In the genomic region with DNA sequence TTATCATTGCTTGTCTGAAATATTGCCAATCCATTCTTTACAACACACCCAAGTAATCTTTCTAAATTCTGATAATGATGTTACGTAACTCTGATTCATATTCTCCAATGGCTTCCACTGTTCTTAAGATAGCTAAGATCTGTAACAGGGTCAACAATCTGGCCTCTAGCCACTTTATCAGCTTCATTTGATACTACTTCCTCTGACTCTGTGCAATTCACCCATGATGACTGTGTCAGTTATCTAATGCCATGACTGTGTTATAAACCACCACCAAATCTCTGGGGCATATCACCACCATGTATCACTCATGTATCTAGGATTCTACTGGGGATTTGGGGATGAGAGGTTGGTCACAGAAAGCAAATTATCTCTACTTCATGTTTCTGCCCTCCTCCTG, we compare ENCODE assay signal across 2 cellular contexts.
TF ChIP-seq lines count a peak whose summit lies in the region.

No MANE protein-coding gene starts in this region.

TF ChIP-seq in K562, 482 proteins besides CTCF, POLR2A, EP300 and RAD21 (continued from another document):
- TF ChIP-seq, protein P1, sequence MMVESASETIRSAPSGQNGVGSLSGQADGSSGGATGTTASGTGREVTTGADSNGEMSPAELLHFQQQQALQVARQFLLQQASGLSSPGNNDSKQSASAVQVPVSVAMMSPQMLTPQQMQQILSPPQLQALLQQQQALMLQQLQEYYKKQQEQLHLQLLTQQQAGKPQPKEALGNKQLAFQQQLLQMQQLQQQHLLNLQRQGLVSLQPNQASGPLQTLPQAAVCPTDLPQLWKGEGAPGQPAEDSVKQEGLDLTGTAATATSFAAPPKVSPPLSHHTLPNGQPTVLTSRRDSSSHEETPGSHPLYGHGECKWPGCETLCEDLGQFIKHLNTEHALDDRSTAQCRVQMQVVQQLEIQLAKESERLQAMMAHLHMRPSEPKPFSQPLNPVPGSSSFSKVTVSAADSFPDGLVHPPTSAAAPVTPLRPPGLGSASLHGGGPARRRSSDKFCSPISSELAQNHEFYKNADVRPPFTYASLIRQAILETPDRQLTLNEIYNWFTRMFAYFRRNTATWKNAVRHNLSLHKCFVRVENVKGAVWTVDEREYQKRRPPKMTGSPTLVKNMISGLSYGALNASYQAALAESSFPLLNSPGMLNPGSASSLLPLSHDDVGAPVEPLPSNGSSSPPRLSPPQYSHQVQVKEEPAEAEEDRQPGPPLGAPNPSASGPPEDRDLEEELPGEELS (CRISPR knock-in tag; IDR thresholded peaks at IDR 0.05; ENCODE audit: borderline replicate concordance): no peak
- no peak for TF ChIP-seq ZNF507 (tag; conservative IDR thresholded peaks at IDR 0.05)
- TF ChIP-seq EGR1 (conservative IDR thresholded peaks at IDR 0.05): no peak

TF ChIP-seq in HepG2, 621 proteins besides CTCF, POLR2A, EP300 and RAD21 (continued from another document):
- TF ChIP-seq SOX6 (IDR thresholded peaks at IDR 0.05) (no peak), SOX6 (CRISPR knock-in tag; IDR thresholded peaks at IDR 0.05) (no peak), BCL6 (CRISPR knock-in tag; IDR thresholded peaks at IDR 0.05) (no peak), KLF11 (CRISPR knock-in tag; IDR thresholded peaks at IDR 0.05) (no peak), ZNF713 (CRISPR knock-in tag; IDR thresholded peaks at IDR 0.05) (no peak), FIP1L1 (IDR thresholded peaks at IDR 0.05; ENCODE audit: borderline replicate concordance, insufficient read depth, low read depth, low read length) (no peak), EEA1 (CRISPR knock-in tag; IDR thresholded peaks at IDR 0.05; ENCODE audit: borderline replicate concordance) (no peak), ZNF670 (CRISPR knock-in tag; IDR thresholded peaks at IDR 0.05; ENCODE audit: borderline replicate concordance) (no peak), ZNF160 (CRISPR knock-in tag; IDR thresholded peaks at IDR 0.05) (no peak), ZNF329 (CRISPR knock-in tag; IDR thresholded peaks at IDR 0.05; ENCODE audit: low read depth) (no peak)
- TF ChIP-seq, protein P2, sequence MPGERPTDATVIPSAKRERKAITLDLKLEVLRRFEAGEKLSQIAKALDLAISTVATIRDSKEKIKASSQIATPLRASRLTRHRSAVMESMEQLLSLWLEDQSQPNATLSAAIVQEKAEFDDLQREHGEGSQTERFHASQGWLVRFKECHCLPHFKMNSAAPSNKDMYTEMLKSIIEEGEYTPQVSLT (CRISPR knock-in tag; IDR thresholded peaks at IDR 0.05; ENCODE audit: borderline replicate concordance, low read depth): no peak
- TF ChIP-seq, protein P3, sequence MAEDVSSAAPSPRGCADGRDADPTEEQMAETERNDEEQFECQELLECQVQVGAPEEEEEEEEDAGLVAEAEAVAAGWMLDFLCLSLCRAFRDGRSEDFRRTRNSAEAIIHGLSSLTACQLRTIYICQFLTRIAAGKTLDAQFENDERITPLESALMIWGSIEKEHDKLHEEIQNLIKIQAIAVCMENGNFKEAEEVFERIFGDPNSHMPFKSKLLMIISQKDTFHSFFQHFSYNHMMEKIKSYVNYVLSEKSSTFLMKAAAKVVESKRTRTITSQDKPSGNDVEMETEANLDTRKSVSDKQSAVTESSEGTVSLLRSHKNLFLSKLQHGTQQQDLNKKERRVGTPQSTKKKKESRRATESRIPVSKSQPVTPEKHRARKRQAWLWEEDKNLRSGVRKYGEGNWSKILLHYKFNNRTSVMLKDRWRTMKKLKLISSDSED (CRISPR knock-in tag; IDR thresholded peaks at IDR 0.05): no peak
- TF ChIP-seq, protein P4, sequence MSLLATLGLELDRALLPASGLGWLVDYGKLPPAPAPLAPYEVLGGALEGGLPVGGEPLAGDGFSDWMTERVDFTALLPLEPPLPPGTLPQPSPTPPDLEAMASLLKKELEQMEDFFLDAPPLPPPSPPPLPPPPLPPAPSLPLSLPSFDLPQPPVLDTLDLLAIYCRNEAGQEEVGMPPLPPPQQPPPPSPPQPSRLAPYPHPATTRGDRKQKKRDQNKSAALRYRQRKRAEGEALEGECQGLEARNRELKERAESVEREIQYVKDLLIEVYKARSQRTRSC (CRISPR knock-in tag; IDR thresholded peaks at IDR 0.05; ENCODE audit: low read depth): no peak
